29 cellular contexts compared by ENCODE assay signal in genomic region chr9:81122749-81123148, GRCh38.
"Had no signal": no experiment of that assay in that cellular context is flagged by ENCODE, and none has a peak within 500 bp of the region (broad histone marks: within the 10 kb centered on the region; RNA-seq: fewer than 3 reads in every experiment).

No MANE protein-coding gene starts in this region.

- H3K27me3 ChIP-seq: brain microvascular endothelial cell, foreskin keratinocyte, gastrocnemius medialis had no signal

- H3K4me1 ChIP-seq: gastrocnemius medialis had no signal

- H3K27ac Mint-ChIP-seq: activated CD4-positive, alpha-beta memory T cell treated with anti-CD3 and anti-CD28 coated beads for 36 hours; activated CD4-positive, alpha-beta T cell treated with anti-CD3 and anti-CD28 coated beads for 36 hours; activated CD4-positive, alpha-beta T cell treated with anti-CD3 and anti-CD28 coated beads, Interleukin-2, amount 10 ng/mL, durations not matched to agents 24 days and 14 days; activated CD8-positive, alpha-beta memory T cell treated with anti-CD3 and anti-CD28 coated beads, Interleukin-2, amount 10 ng/mL, durations not matched to agents 7 days and 5 days; activated CD8-positive, alpha-beta T cell treated with anti-CD3 and anti-CD28 coated beads, Interleukin-2, amount 10 ng/mL, durations not matched to agents 7 days and 5 days; activated naive CD4-positive, alpha-beta T cell treated with anti-CD3 and anti-CD28 coated beads, Interleukin-2, amount 10 ng/mL, durations not matched to agents 7 days and 5 days; activated naive CD4-positive, alpha-beta T cell treated with anti-CD3 and anti-CD28 coated beads, Interleukin-2, amount 50 U/mL, for 72 hours; activated naive CD8-positive, alpha-beta T cell treated with anti-CD3 and anti-CD28 coated beads, Interleukin-2, amount 10 ng/mL, durations not matched to agents 7 days and 5 days; activated T-cell treated with anti-CD3 and anti-CD28 coated beads, Interleukin-2, amount 50 U/mL, for 72 hours; dendritic cell treated with granulocyte-macrophage colony-stimulating factor and Interleukin-4, amounts not matched to agents 40 ng/mL and 50 ng/mL, for 4 days; endodermal cell had no signal

- H3K4me1 Mint-ChIP-seq: activated CD8-positive, alpha-beta memory T cell treated with anti-CD3 and anti-CD28 coated beads, Interleukin-2, amount 10 ng/mL, durations not matched to agents 7 days and 5 days; activated naive CD4-positive, alpha-beta T cell treated with anti-CD3 and anti-CD28 coated beads, Interleukin-2, amount 10 ng/mL, durations not matched to agents 7 days and 5 days; activated naive CD8-positive, alpha-beta T cell treated with anti-CD3 and anti-CD28 coated beads, Interleukin-2, amount 10 ng/mL, durations not matched to agents 7 days and 5 days; central memory CD8-positive, alpha-beta T cell had no signal

- DNase-seq: activated CD4-positive, alpha-beta memory T cell treated with anti-CD3 and anti-CD28 coated beads for 36 hours; activated CD4-positive, alpha-beta T cell treated with anti-CD3 and anti-CD28 coated beads for 36 hours; activated CD4-positive, alpha-beta T cell treated with anti-CD3 and anti-CD28 coated beads, Interleukin-2, amount 10 ng/mL, durations not matched to agents 24 days and 14 days; activated CD4-positive, CD25-positive, alpha-beta regulatory T cell; activated CD4-positive, CD25-positive, alpha-beta regulatory T cell treated with anti-CD3 and anti-CD28 coated beads, Interleukin-2, amount 50 U/mL, for 72 hours; activated CD8-positive, alpha-beta memory T cell treated with anti-CD3 and anti-CD28 coated beads, Interleukin-2, amount 10 ng/mL, durations not matched to agents 7 days and 5 days; activated CD8-positive, alpha-beta memory T cell treated with anti-CD3 and anti-CD28 coated beads, Interleukin-2, amount 50 U/mL, for 4 hours; activated CD8-positive, alpha-beta T cell treated with anti-CD3 and anti-CD28 coated beads, Interleukin-2, amount 10 ng/mL, durations not matched to agents 7 days and 5 days; activated gamma-delta T cell; activated naive CD4-positive, alpha-beta T cell; activated naive CD4-positive, alpha-beta T cell treated with anti-CD3 and anti-CD28 coated beads, Interleukin-2, amount 10 ng/mL, durations not matched to agents 7 days and 5 days; activated naive CD8-positive, alpha-beta T cell treated with anti-CD3 and anti-CD28 coated beads, Interleukin-2, amount 10 ng/mL, durations not matched to agents 7 days and 5 days; activated T-cell treated with anti-CD3 and anti-CD28 coated beads, Interleukin-2, amount 50 U/mL, for 1 hour; activated T-cell treated with anti-CD3 and anti-CD28 coated beads, Interleukin-2, amount 50 U/mL, for 72 hours; amniotic stem cell; anterior cingulate cortex; brain microvascular endothelial cell; dorsolateral prefrontal cortex; effector memory CD4-positive, alpha-beta T cell; endodermal cell; foreskin keratinocyte; gastrocnemius medialis; glutamatergic neuron; T-helper 2 cell had no signal

- H3K9me3 ChIP-seq: gastrocnemius medialis had no signal

- H3K27ac ChIP-seq: brain microvascular endothelial cell, coronary artery, dorsolateral prefrontal cortex, foreskin keratinocyte, gastrocnemius medialis had no signal

- ATAC-seq: activated CD4-positive, alpha-beta T cell treated with anti-CD3 and anti-CD28 coated beads for 36 hours; activated CD8-positive, alpha-beta memory T cell treated with anti-CD3 and anti-CD28 coated beads, Interleukin-2, amount 10 ng/mL, durations not matched to agents 7 days and 5 days; activated CD8-positive, alpha-beta T cell treated with anti-CD3 and anti-CD28 coated beads, Interleukin-2, amount 10 ng/mL, durations not matched to agents 7 days and 5 days; activated naive CD4-positive, alpha-beta T cell treated with anti-CD3 and anti-CD28 coated beads, Interleukin-2, amount 50 U/mL, for 72 hours; activated T-cell treated with anti-CD3 and anti-CD28 coated beads, Interleukin-2, amount 50 U/mL, for 72 hours; esophagus mucosa; foreskin keratinocyte; gastrocnemius medialis had no signal

- H3K4me3 Mint-ChIP-seq: activated CD4-positive, alpha-beta memory T cell treated with anti-CD3 and anti-CD28 coated beads for 36 hours; activated CD4-positive, alpha-beta T cell treated with anti-CD3 and anti-CD28 coated beads for 36 hours; activated CD4-positive, alpha-beta T cell treated with anti-CD3 and anti-CD28 coated beads, Interleukin-2, amount 10 ng/mL, durations not matched to agents 24 days and 14 days; activated CD8-positive, alpha-beta memory T cell treated with anti-CD3 and anti-CD28 coated beads, Interleukin-2, amount 10 ng/mL, durations not matched to agents 7 days and 5 days; activated CD8-positive, alpha-beta T cell treated with anti-CD3 and anti-CD28 coated beads, Interleukin-2, amount 10 ng/mL, durations not matched to agents 7 days and 5 days; activated naive CD4-positive, alpha-beta T cell treated with anti-CD3 and anti-CD28 coated beads, Interleukin-2, amount 10 ng/mL, durations not matched to agents 7 days and 5 days; activated naive CD8-positive, alpha-beta T cell treated with anti-CD3 and anti-CD28 coated beads, Interleukin-2, amount 10 ng/mL, durations not matched to agents 7 days and 5 days; activated T-cell treated with anti-CD3 and anti-CD28 coated beads, Interleukin-2, amount 50 U/mL, for 72 hours; central memory CD8-positive, alpha-beta T cell; dendritic cell treated with granulocyte-macrophage colony-stimulating factor and Interleukin-4, amounts not matched to agents 40 ng/mL and 50 ng/mL, for 4 days; endodermal cell had no signal

- H3K36me3 ChIP-seq: brain microvascular endothelial cell, gastrocnemius medialis had no signal

- H3K4me3 ChIP-seq: coronary artery, dorsolateral prefrontal cortex, gastrocnemius medialis had no signal

- H3K36me3 Mint-ChIP-seq: activated CD4-positive, alpha-beta memory T cell treated with anti-CD3 and anti-CD28 coated beads for 36 hours; activated CD8-positive, alpha-beta memory T cell treated with anti-CD3 and anti-CD28 coated beads, Interleukin-2, amount 10 ng/mL, durations not matched to agents 7 days and 5 days; activated naive CD4-positive, alpha-beta T cell treated with anti-CD3 and anti-CD28 coated beads, Interleukin-2, amount 10 ng/mL, durations not matched to agents 7 days and 5 days; activated naive CD8-positive, alpha-beta T cell treated with anti-CD3 and anti-CD28 coated beads, Interleukin-2, amount 10 ng/mL, durations not matched to agents 7 days and 5 days had no signal

- H3K27me3 Mint-ChIP-seq: activated CD4-positive, alpha-beta memory T cell treated with anti-CD3 and anti-CD28 coated beads for 36 hours; activated CD4-positive, alpha-beta T cell treated with anti-CD3 and anti-CD28 coated beads, Interleukin-2, amount 10 ng/mL, durations not matched to agents 24 days and 14 days; activated CD8-positive, alpha-beta memory T cell treated with anti-CD3 and anti-CD28 coated beads, Interleukin-2, amount 10 ng/mL, durations not matched to agents 7 days and 5 days; activated naive CD4-positive, alpha-beta T cell treated with anti-CD3 and anti-CD28 coated beads, Interleukin-2, amount 10 ng/mL, durations not matched to agents 7 days and 5 days; central memory CD8-positive, alpha-beta T cell had no signal
